15 cellular contexts compared by ENCODE assay signal in the genomic region with DNA sequence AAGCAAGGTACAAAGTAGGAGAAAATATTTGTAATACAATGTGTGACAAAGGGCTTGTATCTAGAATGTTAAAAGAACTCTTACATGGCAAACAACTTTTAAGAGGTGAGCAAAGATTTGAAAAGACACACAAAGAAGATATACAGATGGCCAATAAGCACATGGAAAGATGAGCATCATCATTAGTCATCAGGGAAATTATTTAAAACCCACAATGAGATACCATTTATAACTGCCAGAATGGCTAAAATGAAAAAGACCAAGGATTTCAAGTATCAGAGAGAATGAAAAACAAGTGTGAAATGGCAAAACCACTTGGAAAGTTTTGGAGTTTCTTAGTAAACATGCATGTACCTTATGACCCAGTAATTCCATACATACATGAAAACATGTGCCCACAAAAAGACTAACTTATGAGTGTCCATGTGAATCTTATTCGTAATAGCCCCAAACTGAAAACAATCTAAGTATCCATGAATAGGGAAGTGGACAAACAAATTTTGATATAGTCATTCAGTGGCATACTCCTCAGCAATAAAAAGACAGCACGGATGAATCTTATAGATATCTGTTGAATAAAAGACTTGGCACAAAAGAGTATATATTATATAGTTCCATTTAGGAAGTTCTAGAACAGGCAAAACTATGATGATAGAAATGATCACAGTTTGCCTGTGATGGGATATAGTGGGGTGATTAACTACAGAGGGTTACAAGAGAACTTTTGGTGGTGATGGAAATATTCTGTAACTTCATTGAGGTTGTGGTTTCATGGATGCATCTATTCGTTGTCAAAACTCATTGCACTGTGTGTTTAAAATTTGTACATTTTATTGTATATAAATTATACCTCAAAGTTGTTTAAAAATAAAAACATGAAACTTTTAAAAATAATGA.
A peak's percentile ranks its signal among the peaks of the same experiment; 100 is the strongest.
DNase-seq lines count a peak whose midpoint lies in the region; ATAC-seq and TF ChIP-seq lines count a peak whose summit lies in the region.
"Had no signal": no experiment of that assay in that cellular context is flagged by ENCODE, and none has a peak within 500 bp of the region (broad histone marks: within the 10 kb centered on the region; RNA-seq: fewer than 3 reads in every experiment).

No MANE protein-coding gene starts in this region.

- CTCF ChIA-PET in activated naive CD4-positive, alpha-beta T cell treated with anti-CD3 and anti-CD28 coated beads, Interleukin-2, amount 10 ng/mL, durations not matched to agents 7 days and 5 days (lab: Charles Lee): no interaction called here

- H3K4me3 ChIP-seq in fibroblast of the aortic adventitia (ENCODE audit: low read depth, low read length) (no peak overlapping the region), GM23338 (no peak overlapping the region)
- H3K4me3 ChIP-seq: testis had no signal

- H2AFZ ChIP-seq in GM23338: no peak overlapping the region

- ATAC-seq in stimulated activated naive B cell treated with anti-CD40 and anti-IgM and Interleukin-4, amounts not matched to agents 10 μg/mL and 1 μg/mL and 100 μg/mL, for 72 hours (replicated peaks): peak; percentile 25 to 48
- no peak for ATAC-seq in GM23338
- ATAC-seq: left cardiac atrium had no signal

- DNase-seq in activated naive CD4-positive, alpha-beta T cell treated with anti-CD3 and anti-CD28 coated beads, Interleukin-2, amount 10 ng/mL, durations not matched to agents 7 days and 5 days: no peak
- DNase-seq in SK-MEL-5 (ENCODE audit: low read depth, low spot score) (peak; percentile 12), fibroblast of the aortic adventitia (ENCODE audit: low read depth) (peak; percentile 47), NCI-H1092 treated with DMSO at 0.1 percent for 48 hours (lab: John Stamatoyannopoulos, UW) (no peak), glomerular visceral epithelial cell (ENCODE audit: extremely low spot score) (no peak), GM23338 (ENCODE audit: low spot score) (no peak)
- no peak for DNase-seq in stimulated activated naive B cell treated with anti-CD40 and anti-IgM and Interleukin-4, amounts not matched to agents 10 μg/mL and 1 μg/mL and 100 μg/mL, for 72 hours
- DNase-seq: GDM1; left cardiac atrium; NCI-H1694; stimulated activated CD4-positive, alpha-beta T cell treated with anti-CD3 and anti-CD28 coated beads, Interleukin-4, amount 100 ng/mL, for 4 hours; T-helper 2 cell; testis had no signal

- peak overlapping the region; percentile 98 for H3K27ac Mint-ChIP-seq in activated naive CD4-positive, alpha-beta T cell treated with anti-CD3 and anti-CD28 coated beads, Interleukin-2, amount 50 U/mL, for 24 hours
- H3K27ac Mint-ChIP-seq in activated naive CD4-positive, alpha-beta T cell treated with anti-CD3 and anti-CD28 coated beads, Interleukin-2, amount 10 ng/mL, durations not matched to agents 7 days and 5 days: no peak overlapping the region
- H3K27ac Mint-ChIP-seq in stimulated activated naive B cell treated with anti-CD40 and anti-IgM and Interleukin-4, amounts not matched to agents 10 μg/mL and 1 μg/mL and 100 μg/mL, for 72 hours: no peak overlapping the region
- no peak overlapping the region for H3K27ac Mint-ChIP-seq in GM23338

- H4K20me1 ChIP-seq in GM23338 (replicated peaks; ENCODE audit: insufficient read depth): no peaks in the 10 kb centered on the region

- H3K36me3 ChIP-seq in GM23338 (ENCODE audit: insufficient read depth): no peaks in the 10 kb centered on the region
- H3K36me3 ChIP-seq: breast epithelium had no signal

- TF ChIP-seq CTCF in fibroblast of the aortic adventitia (IDR thresholded peaks at IDR 0.05; ENCODE audit: insufficient read depth, low read length): no peak
- no peak for TF ChIP-seq CTCF in GM23338 (conservative IDR thresholded peaks at IDR 0.05; ENCODE audit: low read depth in 2 of 2)

- no peaks in the 10 kb centered on the region for H3K27me3 Mint-ChIP-seq in activated naive CD4-positive, alpha-beta T cell treated with anti-CD3 and anti-CD28 coated beads, Interleukin-2, amount 50 U/mL, for 24 hours
- no peaks in the 10 kb centered on the region for H3K27me3 Mint-ChIP-seq in activated naive CD4-positive, alpha-beta T cell treated with anti-CD3 and anti-CD28 coated beads, Interleukin-2, amount 10 ng/mL, durations not matched to agents 7 days and 5 days
- H3K27me3 Mint-ChIP-seq in stimulated activated naive B cell treated with anti-CD40 and anti-IgM and Interleukin-4, amounts not matched to agents 10 μg/mL and 1 μg/mL and 100 μg/mL, for 72 hours: no peaks in the 10 kb centered on the region
- no peaks in the 10 kb centered on the region for H3K27me3 Mint-ChIP-seq in GM23338 (ENCODE audit: insufficient read depth, low read depth, poor library complexity)

- H3K4me1 ChIP-seq in GM23338 (ENCODE audit: insufficient read depth): no peaks in the 10 kb centered on the region
- H3K4me1 ChIP-seq: breast epithelium had no signal

- no peaks in the 10 kb centered on the region for H3K9me2 ChIP-seq in GM23338 (ENCODE audit: insufficient read depth)

- no peak overlapping the region for H3K27ac ChIP-seq in GM23338 (ENCODE audit: low read depth)
- H3K27ac ChIP-seq: breast epithelium had no signal

- peak overlapping the region; percentile 76 for H3K4me3 Mint-ChIP-seq in activated naive CD4-positive, alpha-beta T cell treated with anti-CD3 and anti-CD28 coated beads, Interleukin-2, amount 50 U/mL, for 24 hours
- no peak overlapping the region for H3K4me3 Mint-ChIP-seq in activated naive CD4-positive, alpha-beta T cell treated with anti-CD3 and anti-CD28 coated beads, Interleukin-2, amount 10 ng/mL, durations not matched to agents 7 days and 5 days
- H3K4me3 Mint-ChIP-seq in stimulated activated naive B cell treated with anti-CD40 and anti-IgM and Interleukin-4, amounts not matched to agents 10 μg/mL and 1 μg/mL and 100 μg/mL, for 72 hours: no peak overlapping the region
- no peak overlapping the region for H3K4me3 Mint-ChIP-seq in GM23338

- no peaks in the 10 kb centered on the region for H3K79me2 ChIP-seq in GM23338 (replicated peaks; ENCODE audit: insufficient read depth)

- H3K36me3 Mint-ChIP-seq in activated naive CD4-positive, alpha-beta T cell treated with anti-CD3 and anti-CD28 coated beads, Interleukin-2, amount 50 U/mL, for 24 hours: peaks cover 11% of the 10 kb centered on the region
- H3K36me3 Mint-ChIP-seq in activated naive CD4-positive, alpha-beta T cell treated with anti-CD3 and anti-CD28 coated beads, Interleukin-2, amount 10 ng/mL, durations not matched to agents 7 days and 5 days: no peaks in the 10 kb centered on the region
- peaks cover 9 to 19% of the 10 kb centered on the region in 2 donors for H3K36me3 Mint-ChIP-seq in stimulated activated naive B cell treated with anti-CD40 and anti-IgM and Interleukin-4, amounts not matched to agents 10 μg/mL and 1 μg/mL and 100 μg/mL, for 72 hours
- peaks cover 10% of the 10 kb centered on the region; the same call in 2 of the 3 replicates for H3K36me3 Mint-ChIP-seq in GM23338 (ENCODE audit: low read depth)

- H3K4me2 ChIP-seq in GM23338: no peak overlapping the region

- peaks cover 8% of the 10 kb centered on the region for H3K9me3 Mint-ChIP-seq in activated naive CD4-positive, alpha-beta T cell treated with anti-CD3 and anti-CD28 coated beads, Interleukin-2, amount 50 U/mL, for 24 hours
- H3K9me3 Mint-ChIP-seq in activated naive CD4-positive, alpha-beta T cell treated with anti-CD3 and anti-CD28 coated beads, Interleukin-2, amount 10 ng/mL, durations not matched to agents 7 days and 5 days: no peaks in the 10 kb centered on the region
- peaks cover 0 to 5% of the 10 kb centered on the region in 2 donors for H3K9me3 Mint-ChIP-seq in stimulated activated naive B cell treated with anti-CD40 and anti-IgM and Interleukin-4, amounts not matched to agents 10 μg/mL and 1 μg/mL and 100 μg/mL, for 72 hours
- H3K9me3 Mint-ChIP-seq in GM23338: peaks cover 4% of the 10 kb centered on the region

- H3K27me3 ChIP-seq in GM23338 (ENCODE audit: insufficient read depth): no peaks in the 10 kb centered on the region
- H3K27me3 ChIP-seq: breast epithelium, testis had no signal

- in situ Hi-C loops in SK-MEL-5 (cut with HindIII; ENCODE audit: low pct_unique_long_range_greater_than_20kb, low sequenced_read_pairs): no loop called here

- H3F3A ChIP-seq in GM23338 (replicated peaks; ENCODE audit: low read depth): no peaks in the 10 kb centered on the region

- H3K4me1 Mint-ChIP-seq in activated naive CD4-positive, alpha-beta T cell treated with anti-CD3 and anti-CD28 coated beads, Interleukin-2, amount 50 U/mL, for 24 hours: peaks cover 33% of the 10 kb centered on the region
- peaks cover 14% of the 10 kb centered on the region for H3K4me1 Mint-ChIP-seq in activated naive CD4-positive, alpha-beta T cell treated with anti-CD3 and anti-CD28 coated beads, Interleukin-2, amount 10 ng/mL, durations not matched to agents 7 days and 5 days
- peaks cover 8 to 13% of the 10 kb centered on the region in 2 donors for H3K4me1 Mint-ChIP-seq in stimulated activated naive B cell treated with anti-CD40 and anti-IgM and Interleukin-4, amounts not matched to agents 10 μg/mL and 1 μg/mL and 100 μg/mL, for 72 hours
- H3K4me1 Mint-ChIP-seq in GM23338: peaks cover 6% of the 10 kb centered on the region; the same call in 2 of the 3 replicates

TF ChIP-seq in GM23338, 12 proteins besides CTCF, POLR2A, EP300 and RAD21:
- TF ChIP-seq EZH2 (IDR thresholded peaks at IDR 0.05; ENCODE audit: low read depth, unreplicated experiment) (no peak), ZNF331 (CRISPR knock-in tag; IDR thresholded peaks at IDR 0.05; ENCODE audit: low read depth) (no peak), NANOG (IDR thresholded peaks at IDR 0.05; ENCODE audit: borderline replicate concordance) (no peak), POLR2AphosphoS5 (IDR thresholded peaks at IDR 0.05; ENCODE audit: low read depth) (no peak), ZNF114 (CRISPR knock-in tag; IDR thresholded peaks at IDR 0.05) (no peak), ETS1 (IDR thresholded peaks at IDR 0.05) (no peak)

Comparison
In these comparisons a context has a peak if more than half of its experiments do, and no peak if none do; other contexts are left out.
1. DNase-seq: peak in SK-MEL-5 (single experiment) and fibroblast of the aortic adventitia (single experiment); none in activated naive CD4-positive, alpha-beta T cell treated with anti-CD3 and anti-CD28 coated beads, Interleukin-2, amount 10 ng/mL, durations not matched to agents 7 days and 5 days (single experiment), stimulated activated naive B cell treated with anti-CD40 and anti-IgM and Interleukin-4, amounts not matched to agents 10 μg/mL and 1 μg/mL and 100 μg/mL, for 72 hours (single experiment), NCI-H1092 treated with DMSO at 0.1 percent for 48 hours (single experiment), glomerular visceral epithelial cell (single experiment) and GM23338 (single experiment).